ENCODE assay signal across 8 cellular contexts in the genomic region with DNA sequence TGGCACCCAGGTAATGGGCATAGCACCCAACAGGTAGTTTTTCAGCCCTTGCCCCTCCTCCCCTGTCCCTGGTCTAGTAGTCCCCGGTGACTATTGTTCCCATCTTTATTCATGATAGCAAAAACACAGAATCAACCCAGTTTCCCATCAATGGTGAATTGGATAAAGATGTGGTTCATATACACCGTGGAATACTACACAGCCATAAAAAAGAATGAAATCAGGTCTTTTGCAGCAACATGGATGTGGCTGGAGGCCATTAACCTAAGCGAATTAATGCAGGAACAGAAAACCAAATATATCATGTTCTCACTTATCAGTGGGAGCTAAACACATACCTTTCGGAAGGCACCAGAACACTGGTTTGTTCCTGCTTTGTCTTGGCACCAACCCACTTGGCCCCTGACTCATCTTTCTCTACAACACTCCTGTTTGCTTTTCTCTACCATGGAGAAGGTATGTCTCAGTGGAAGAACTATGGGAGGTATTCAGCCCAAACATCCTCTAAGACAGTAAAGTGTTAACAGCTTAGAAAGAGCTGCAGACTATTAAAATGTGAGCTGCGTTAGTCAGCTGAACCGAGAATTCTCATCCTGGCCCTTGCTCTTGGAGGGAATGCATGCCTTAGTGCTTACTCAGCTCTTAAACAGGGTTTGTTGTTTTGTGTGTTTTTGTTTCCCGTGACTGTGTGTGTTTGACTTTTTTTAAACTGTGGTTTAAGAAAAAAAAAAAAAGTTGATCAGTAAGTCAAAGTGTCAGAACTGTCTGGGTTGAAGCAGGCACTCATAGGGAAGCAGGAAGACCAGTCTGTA.
DNase-seq lines count a peak whose midpoint lies in the region; ATAC-seq and TF ChIP-seq lines count a peak whose summit lies in the region.

No MANE protein-coding gene starts in this region.

- no peak overlapping the region for H3K4me3 ChIP-seq in MG63
- H3K4me3 ChIP-seq in body of pancreas: no peak overlapping the region

- no peak for TF ChIP-seq CTCF in body of pancreas (IDR thresholded peaks at IDR 0.05)

- H3K27me3 ChIP-seq in MG63 (no peaks in the 10 kb centered on the region), body of pancreas (no peaks in the 10 kb centered on the region)

- peak overlapping the region; percentile 11 to 60 (median 46) for H3K27ac ChIP-seq in body of pancreas

- in situ Hi-C loops in Caki2 (cut with HindIII; ENCODE audit: low pct_unique_long_range_greater_than_20kb, low sequenced_read_pairs): no loop called here

- 45 to 49% methylated on average over 7 of the region's 7 CpGs for WGBS in body of pancreas, 2 donors

- DNase-seq in Caki2 (ENCODE audit: low read depth) (peak; percentile 98), MG63 (peak; percentile 80), body of pancreas (peak in 3 of 4 donors; percentile 17 to 51 (median 45)), islet precursor cell (peak; percentile 96), smooth muscle cell of the brain vasculature (ENCODE audit: low read depth, low spot score) (peak; percentile 87), HUDEP-2 (lab: John Stamatoyannopoulos, UW; ENCODE audit: unreplicated experiment in 76 of 76) (no peak), NCI-H524 treated with DMSO at 0.1 percent for 48 hours (lab: John Stamatoyannopoulos, UW) (no peak)

- no peaks in the 10 kb centered on the region for H3K9me3 ChIP-seq in MG63
- no peaks in the 10 kb centered on the region for H3K9me3 ChIP-seq in body of pancreas

- intact Hi-C loops in body of pancreas (cut with DNase I): no loop called here

- H3K4me1 ChIP-seq in body of pancreas: peaks cover 34% of the 10 kb centered on the region

- ATAC-seq in body of pancreas: peak; percentile 67
- ATAC-seq in GM21529 (IDR thresholded peaks at IDR 0.05; ENCODE audit: unreplicated experiment): no peak

- no peak for TF ChIP-seq POLR2A in body of pancreas (IDR thresholded peaks at IDR 0.05)

- H3K36me3 ChIP-seq in MG63 (no peaks in the 10 kb centered on the region), body of pancreas (replicated peaks in 1 of 2; ENCODE audit: insufficient read depth in 1 of 2, low read depth in 2 of 2) (no peaks in the 10 kb centered on the region)

Comparison
In these comparisons a context has a peak if more than half of its experiments do, and no peak if none do; other contexts are left out.
1. DNase-seq: peak in Caki2 (single experiment), MG63 (single experiment), body of pancreas (3 of 4), islet precursor cell (single experiment) and smooth muscle cell of the brain vasculature (single experiment); none in HUDEP-2 (0 of 76) and NCI-H524 treated with DMSO at 0.1 percent for 48 hours (single experiment).